2 cellular contexts compared by ENCODE assay signal in the genomic region with DNA sequence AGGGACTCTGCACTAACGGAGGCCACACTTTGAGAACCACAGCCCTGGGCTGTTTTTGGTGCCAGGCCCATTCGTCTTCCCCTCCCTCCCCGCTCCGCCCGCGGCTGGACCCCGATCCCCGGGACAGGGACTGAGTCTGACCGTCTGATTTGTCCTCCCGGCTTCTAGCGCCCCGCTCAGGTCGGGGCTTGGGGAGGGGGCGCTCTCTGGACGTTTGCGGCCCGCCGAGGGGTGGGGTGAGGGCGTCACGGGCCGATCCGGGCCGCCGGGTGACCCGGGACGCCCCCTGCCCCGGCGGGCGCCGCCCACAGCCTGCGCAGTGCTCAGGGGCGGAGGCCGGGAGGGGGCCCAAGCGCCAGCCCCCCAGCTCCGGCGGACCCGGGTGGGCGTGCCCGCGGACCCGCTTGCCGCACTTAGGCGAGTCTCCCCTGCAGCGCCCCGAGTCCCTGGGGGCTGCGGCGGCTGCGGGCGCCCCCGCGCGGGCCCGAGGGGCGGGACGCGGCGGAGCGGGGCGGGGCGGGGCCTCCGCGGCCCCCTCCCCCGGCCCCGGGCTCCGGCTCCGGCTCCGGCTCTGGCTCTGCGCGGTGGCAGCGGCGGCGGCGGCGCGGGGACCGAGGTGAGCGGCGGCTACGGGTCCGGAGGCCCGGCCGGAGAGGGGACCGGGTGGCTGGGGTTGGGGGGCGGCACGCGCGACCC.
TF ChIP-seq lines count a peak whose summit lies in the region.

No MANE protein-coding gene starts in this region.

TF ChIP-seq in K562, 482 proteins besides CTCF, POLR2A, EP300 and RAD21:
- TF ChIP-seq, protein P1, sequence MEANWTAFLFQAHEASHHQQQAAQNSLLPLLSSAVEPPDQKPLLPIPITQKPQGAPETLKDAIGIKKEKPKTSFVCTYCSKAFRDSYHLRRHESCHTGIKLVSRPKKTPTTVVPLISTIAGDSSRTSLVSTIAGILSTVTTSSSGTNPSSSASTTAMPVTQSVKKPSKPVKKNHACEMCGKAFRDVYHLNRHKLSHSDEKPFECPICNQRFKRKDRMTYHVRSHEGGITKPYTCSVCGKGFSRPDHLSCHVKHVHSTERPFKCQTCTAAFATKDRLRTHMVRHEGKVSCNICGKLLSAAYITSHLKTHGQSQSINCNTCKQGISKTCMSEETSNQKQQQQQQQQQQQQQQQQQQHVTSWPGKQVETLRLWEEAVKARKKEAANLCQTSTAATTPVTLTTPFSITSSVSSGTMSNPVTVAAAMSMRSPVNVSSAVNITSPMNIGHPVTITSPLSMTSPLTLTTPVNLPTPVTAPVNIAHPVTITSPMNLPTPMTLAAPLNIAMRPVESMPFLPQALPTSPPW (CRISPR knock-in tag; IDR thresholded peaks at IDR 0.05) = peak; percentile 46
- no peak for TF ChIP-seq ELF2 (CRISPR knock-in tag; IDR thresholded peaks at IDR 0.05)
- no peak for TF ChIP-seq POLR3G (IDR thresholded peaks at IDR 0.05; ENCODE audit: extremely low read depth, insufficient read length, insufficient replicate concordance)
- TF ChIP-seq HNRNPK (IDR thresholded peaks at IDR 0.05; ENCODE audit: low read depth, low read length, poor library complexity, severe bottlenecking) = no peak
- no peak for TF ChIP-seq RBM15 (IDR thresholded peaks at IDR 0.05; ENCODE audit: insufficient read depth, low read length)
- no peak for TF ChIP-seq PYGO2 (tag; IDR thresholded peaks at IDR 0.05)
- no peak for TF ChIP-seq SRSF9 (IDR thresholded peaks at IDR 0.05; ENCODE audit: borderline replicate concordance, low read depth, low read length)
- TF ChIP-seq SMAD4 (CRISPR knock-in tag; conservative IDR thresholded peaks at IDR 0.05) = no peak
- TF ChIP-seq E2F3 (CRISPR knock-in tag; IDR thresholded peaks at IDR 0.05) = no peak
- TF ChIP-seq, protein P2, sequence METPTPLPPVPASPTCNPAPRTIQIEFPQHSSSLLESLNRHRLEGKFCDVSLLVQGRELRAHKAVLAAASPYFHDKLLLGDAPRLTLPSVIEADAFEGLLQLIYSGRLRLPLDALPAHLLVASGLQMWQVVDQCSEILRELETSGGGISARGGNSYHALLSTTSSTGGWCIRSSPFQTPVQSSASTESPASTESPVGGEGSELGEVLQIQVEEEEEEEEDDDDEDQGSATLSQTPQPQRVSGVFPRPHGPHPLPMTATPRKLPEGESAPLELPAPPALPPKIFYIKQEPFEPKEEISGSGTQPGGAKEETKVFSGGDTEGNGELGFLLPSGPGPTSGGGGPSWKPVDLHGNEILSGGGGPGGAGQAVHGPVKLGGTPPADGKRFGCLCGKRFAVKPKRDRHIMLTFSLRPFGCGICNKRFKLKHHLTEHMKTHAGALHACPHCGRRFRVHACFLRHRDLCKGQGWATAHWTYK (CRISPR knock-in tag; IDR thresholded peaks at IDR 0.05) = no peak
- TF ChIP-seq ZBTB7A (IDR thresholded peaks at IDR 0.05; ENCODE audit: borderline replicate concordance, control insufficient read depth, low read depth, low read length) = peak; percentile 55; the same call in 1 of the 2 replicates
- TF ChIP-seq ZNF121 (CRISPR knock-in tag; conservative IDR thresholded peaks at IDR 0.05) = no peak
- no peak for TF ChIP-seq CREBBP (IDR thresholded peaks at IDR 0.05; ENCODE audit: low read depth, low read length)
- no peak for TF ChIP-seq HDAC6 (IDR thresholded peaks at IDR 0.05; ENCODE audit: low read depth, low read length)
- no peak for TF ChIP-seq ZNF766 (CRISPR knock-in tag; conservative IDR thresholded peaks at IDR 0.05)
- TF ChIP-seq, protein P3, sequence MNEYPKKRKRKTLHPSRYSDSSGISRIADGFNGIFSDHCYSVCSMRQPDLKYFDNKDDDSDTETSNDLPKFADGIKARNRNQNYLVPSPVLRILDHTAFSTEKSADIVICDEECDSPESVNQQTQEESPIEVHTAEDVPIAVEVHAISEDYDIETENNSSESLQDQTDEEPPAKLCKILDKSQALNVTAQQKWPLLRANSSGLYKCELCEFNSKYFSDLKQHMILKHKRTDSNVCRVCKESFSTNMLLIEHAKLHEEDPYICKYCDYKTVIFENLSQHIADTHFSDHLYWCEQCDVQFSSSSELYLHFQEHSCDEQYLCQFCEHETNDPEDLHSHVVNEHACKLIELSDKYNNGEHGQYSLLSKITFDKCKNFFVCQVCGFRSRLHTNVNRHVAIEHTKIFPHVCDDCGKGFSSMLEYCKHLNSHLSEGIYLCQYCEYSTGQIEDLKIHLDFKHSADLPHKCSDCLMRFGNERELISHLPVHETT (CRISPR knock-in tag; conservative IDR thresholded peaks at IDR 0.05 in 1 of 2, IDR thresholded peaks at IDR 0.05 in 1 of 2) = no peak

TF ChIP-seq in liver, 16 proteins besides CTCF, POLR2A, EP300 and RAD21 (continued from another document):
- TF ChIP-seq, protein P4, sequence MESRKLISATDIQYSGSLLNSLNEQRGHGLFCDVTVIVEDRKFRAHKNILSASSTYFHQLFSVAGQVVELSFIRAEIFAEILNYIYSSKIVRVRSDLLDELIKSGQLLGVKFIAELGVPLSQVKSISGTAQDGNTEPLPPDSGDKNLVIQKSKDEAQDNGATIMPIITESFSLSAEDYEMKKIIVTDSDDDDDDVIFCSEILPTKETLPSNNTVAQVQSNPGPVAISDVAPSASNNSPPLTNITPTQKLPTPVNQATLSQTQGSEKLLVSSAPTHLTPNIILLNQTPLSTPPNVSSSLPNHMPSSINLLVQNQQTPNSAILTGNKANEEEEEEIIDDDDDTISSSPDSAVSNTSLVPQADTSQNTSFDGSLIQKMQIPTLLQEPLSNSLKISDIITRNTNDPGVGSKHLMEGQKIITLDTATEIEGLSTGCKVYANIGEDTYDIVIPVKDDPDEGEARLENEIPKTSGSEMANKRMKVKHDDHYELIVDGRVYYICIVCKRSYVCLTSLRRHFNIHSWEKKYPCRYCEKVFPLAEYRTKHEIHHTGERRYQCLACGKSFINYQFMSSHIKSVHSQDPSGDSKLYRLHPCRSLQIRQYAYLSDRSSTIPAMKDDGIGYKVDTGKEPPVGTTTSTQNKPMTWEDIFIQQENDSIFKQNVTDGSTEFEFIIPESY (IDR thresholded peaks at IDR 0.05) = no peak
- TF ChIP-seq GABPA (IDR thresholded peaks at IDR 0.05 in 1 of 2, conservative IDR thresholded peaks at IDR 0.05 in 1 of 2) (no peak), TAF1 (conservative IDR thresholded peaks at IDR 0.05) (no peak), RXRA (IDR thresholded peaks at IDR 0.05) (no peak), FOXA1 (IDR thresholded peaks at IDR 0.05) (no peak), HNF4G (IDR thresholded peaks at IDR 0.05) (no peak)
TF ChIP-seq in liver: peak in this region for 0.
